Comparison of ENCODE assay signal across 12 cellular contexts in genomic region chr18:77560334-77560970, GRCh38.
DNase-seq lines count a peak whose midpoint lies in the region; ATAC-seq and TF ChIP-seq lines count a peak whose summit lies in the region.
"Had no signal": no experiment of that assay in that cellular context is flagged by ENCODE, and none has a peak within 500 bp of the region (broad histone marks: within the 10 kb centered on the region; RNA-seq: fewer than 3 reads in every experiment).

No MANE protein-coding gene starts in this region.

- H3K36me3 Mint-ChIP-seq in activated naive CD4-positive, alpha-beta T cell treated with anti-CD3 and anti-CD28 coated beads, Interleukin-2, amount 50 U/mL, for 72 hours, result no peaks in the 10 kb centered on the region
- no peaks in the 10 kb centered on the region for H3K36me3 Mint-ChIP-seq in WTC11

- no peak overlapping the region for H3K4me3 ChIP-seq in NB4 (ENCODE audit: low read depth, low read length)
- H3K4me3 ChIP-seq: BLaER1, upper lobe of right lung had no signal

- no peak for DNase-seq in activated naive CD4-positive, alpha-beta T cell treated with anti-CD3 and anti-CD28 coated beads, Interleukin-2, amount 50 U/mL, for 72 hours (ENCODE audit: low spot score in 2 of 2)
- DNase-seq in activated naive CD4-positive, alpha-beta T cell treated with anti-CD3 and anti-CD28 coated beads, Interleukin-2, amount 50 U/mL, for 16 hours, result no peak
- DNase-seq in NB4 (ENCODE audit: low read depth) (peak; percentile 61), NCI-H446 treated with DMSO at 0.1 percent for 48 hours (lab: John Stamatoyannopoulos, UW) (no peak), WTC11 (ENCODE audit: low spot score) (no peak), putamen (ENCODE audit: low spot score) (no peak)
- no peak for DNase-seq in stimulated activated naive CD8-positive, alpha-beta T cell treated with anti-CD3 and anti-CD28 coated beads, Interleukin-15, Interleukin-2, amounts not matched to agents 100 U/mL and 50 U/mL, for 24 hours
- DNase-seq: amygdala, upper lobe of right lung had no signal

- no peak for TF ChIP-seq POLR2A in NB4 (IDR thresholded peaks at IDR 0.05; ENCODE audit: extremely low read depth, insufficient read length)

- TF ChIP-seq CTCF in NB4 (IDR thresholded peaks at IDR 0.05; ENCODE audit: low read depth, low read length), result no peak
- no peak for TF ChIP-seq CTCF in WTC11 (IDR thresholded peaks at IDR 0.05)

- peak; percentile 47 to 97 for ATAC-seq in activated naive CD4-positive, alpha-beta T cell treated with anti-CD3 and anti-CD28 coated beads, Interleukin-2, amount 50 U/mL, for 72 hours
- peak; percentile 79 for ATAC-seq in HG02642 (IDR thresholded peaks at IDR 0.05; ENCODE audit: poor library complexity, unreplicated experiment)
- peak; percentile 91 for ATAC-seq in stimulated activated naive CD8-positive, alpha-beta T cell treated with anti-CD3 and anti-CD28 coated beads, Interleukin-15, Interleukin-2, amounts not matched to agents 100 U/mL and 50 U/mL, for 24 hours
- no peak for ATAC-seq in WTC11
- ATAC-seq: HepG2, upper lobe of right lung had no signal

- POLR2A ChIA-PET in WTC11 (lab: Charles Lee), result no interaction called here

- H3K27me3 Mint-ChIP-seq in WTC11 (ENCODE audit: low read depth), result no peaks in the 10 kb centered on the region

- peaks cover 0 to 5% of the 10 kb centered on the region in 2 donors for H3K9me3 Mint-ChIP-seq in activated naive CD4-positive, alpha-beta T cell treated with anti-CD3 and anti-CD28 coated beads, Interleukin-2, amount 50 U/mL, for 72 hours
- H3K9me3 Mint-ChIP-seq in WTC11, result no peaks in the 10 kb centered on the region

- H3K27ac Mint-ChIP-seq in activated naive CD4-positive, alpha-beta T cell treated with anti-CD3 and anti-CD28 coated beads, Interleukin-2, amount 50 U/mL, for 72 hours, result peak overlapping the region in 1 of 2 donors; percentile 58
- H3K27ac Mint-ChIP-seq in WTC11, result no peak overlapping the region

- no peak overlapping the region for H3K4me3 Mint-ChIP-seq in WTC11

- no peaks in the 10 kb centered on the region for H3K4me1 Mint-ChIP-seq in WTC11

- CTCF ChIA-PET in WTC11 (lab: Charles Lee), result no interaction called here

TF ChIP-seq in WTC11, 78 proteins besides CTCF, POLR2A, EP300 and RAD21:
- no peak for TF ChIP-seq ZBTB21 (CRISPR knock-in tag; IDR thresholded peaks at IDR 0.05; ENCODE audit: borderline replicate concordance)
- TF ChIP-seq ZNF281 (CRISPR knock-in tag; IDR thresholded peaks at IDR 0.05), result no peak
- TF ChIP-seq ZNF219 (CRISPR knock-in tag; IDR thresholded peaks at IDR 0.05; ENCODE audit: borderline replicate concordance), result no peak
